In the genomic region with DNA sequence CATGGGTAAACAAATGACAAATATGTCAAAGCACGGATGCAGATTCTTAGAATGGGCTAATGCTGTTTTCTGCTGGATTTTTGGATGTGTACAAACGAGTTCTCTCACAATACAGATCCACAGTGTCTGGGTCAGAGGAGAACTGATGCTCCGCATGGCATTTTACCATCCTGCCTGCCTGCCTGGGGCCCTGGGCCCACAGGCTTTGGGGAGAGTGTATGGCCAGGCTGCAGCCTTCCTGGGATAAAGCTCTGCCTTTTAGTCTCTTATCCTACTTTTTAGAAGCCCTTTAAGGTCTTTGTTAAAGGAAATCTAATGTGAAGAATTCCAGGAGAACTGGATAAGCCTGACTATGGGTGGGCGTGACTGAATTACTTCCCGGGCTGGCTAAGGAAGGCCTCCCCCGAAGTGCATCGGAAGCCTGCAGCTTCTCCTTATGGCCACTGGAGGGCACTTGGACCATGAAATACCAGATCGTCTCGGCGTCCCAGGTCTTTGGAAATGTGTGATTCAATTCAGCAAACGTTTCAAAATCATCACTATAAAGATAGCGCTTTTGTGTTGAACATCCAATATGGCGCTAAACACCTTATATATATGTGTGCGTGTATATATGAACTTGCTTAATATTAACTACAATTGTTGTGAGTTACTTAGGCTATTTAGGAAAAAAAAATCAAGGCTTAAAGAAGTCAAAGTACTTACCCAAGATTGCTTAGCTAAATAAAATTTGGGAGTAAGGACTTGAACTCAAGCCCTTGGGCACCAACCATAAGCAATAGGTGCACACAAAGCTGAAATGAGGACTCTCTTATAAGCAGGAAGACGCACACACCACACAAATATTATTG, we compare ENCODE assay signal across 8 cellular contexts. TPM values are rescaled to one million over a fixed set of nuclear protein-coding genes. Genes with fewer than 3 reads are reported as not detected.
DNase-seq lines count a peak whose midpoint lies in the region; ATAC-seq and TF ChIP-seq lines count a peak whose summit lies in the region.

No MANE protein-coding gene starts in this region.

- peak; percentile 81 for ATAC-seq in GM18907 (IDR thresholded peaks at IDR 0.05; ENCODE audit: unreplicated experiment)
- ATAC-seq in stimulated activated memory B cell treated with anti-CD40 and anti-IgM and Interleukin-4, amounts not matched to agents 10 μg/mL and 1 μg/mL and 100 μg/mL, for 72 hours = peak; percentile 67

- no peaks in the 10 kb centered on the region for H3K36me3 ChIP-seq in muscle layer of duodenum (ENCODE audit: control insufficient read depth in 1 of 2, insufficient read depth in 2 of 2, low read length in 2 of 2)

- no peaks in the 10 kb centered on the region for H3K36me3 Mint-ChIP-seq in endothelial cell (ENCODE audit: low read depth, unreplicated experiment)
- no peaks in the 10 kb centered on the region for H3K36me3 Mint-ChIP-seq in stimulated activated memory B cell treated with anti-CD40 and anti-IgM and Interleukin-4, amounts not matched to agents 10 μg/mL and 1 μg/mL and 100 μg/mL, for 72 hours

- H3K9me3 Mint-ChIP-seq in endothelial cell (ENCODE audit: unreplicated experiment) = no peaks in the 10 kb centered on the region
- no peaks in the 10 kb centered on the region for H3K9me3 Mint-ChIP-seq in stimulated activated memory B cell treated with anti-CD40 and anti-IgM and Interleukin-4, amounts not matched to agents 10 μg/mL and 1 μg/mL and 100 μg/mL, for 72 hours

- peaks cover 6% of the 10 kb centered on the region for H3K27me3 Mint-ChIP-seq in endothelial cell (ENCODE audit: unreplicated experiment)
- H3K27me3 Mint-ChIP-seq in stimulated activated memory B cell treated with anti-CD40 and anti-IgM and Interleukin-4, amounts not matched to agents 10 μg/mL and 1 μg/mL and 100 μg/mL, for 72 hours = peaks cover 58% of the 10 kb centered on the region

- H3K27ac ChIP-seq in muscle layer of duodenum (ENCODE audit: low read length) = peak overlapping the region; percentile 24

- no peak overlapping the region for H3K4me3 Mint-ChIP-seq in endothelial cell (ENCODE audit: unreplicated experiment)
- no peak overlapping the region for H3K4me3 Mint-ChIP-seq in stimulated activated memory B cell treated with anti-CD40 and anti-IgM and Interleukin-4, amounts not matched to agents 10 μg/mL and 1 μg/mL and 100 μg/mL, for 72 hours

- no peak overlapping the region for H3K27ac Mint-ChIP-seq in endothelial cell (ENCODE audit: unreplicated experiment)
- H3K27ac Mint-ChIP-seq in stimulated activated memory B cell treated with anti-CD40 and anti-IgM and Interleukin-4, amounts not matched to agents 10 μg/mL and 1 μg/mL and 100 μg/mL, for 72 hours = no peak overlapping the region

- H3K4me1 Mint-ChIP-seq in endothelial cell (ENCODE audit: unreplicated experiment) = peaks cover 14% of the 10 kb centered on the region
- no peaks in the 10 kb centered on the region for H3K4me1 Mint-ChIP-seq in stimulated activated memory B cell treated with anti-CD40 and anti-IgM and Interleukin-4, amounts not matched to agents 10 μg/mL and 1 μg/mL and 100 μg/mL, for 72 hours

- DNase-seq in AML-193 (lab: John Stamatoyannopoulos, UW) (peak; percentile 52 to 65), HK-2 (ENCODE audit: unreplicated experiment) (peak; percentile 67), NOMO-1 (lab: John Stamatoyannopoulos, UW; ENCODE audit: unreplicated experiment in 2 of 2) (peak; percentile 61 to 80), endothelial cell (ENCODE audit: low spot score) (peak; percentile 63)
- peak; percentile 14 to 34 for DNase-seq in activated CD8-positive, alpha-beta memory T cell treated with anti-CD3 and anti-CD28 coated beads for 4 hours (ENCODE audit: low read depth in 2 of 2)

- H3K4me3 ChIP-seq in muscle layer of duodenum (ENCODE audit: low read depth in 1 of 2, low read length in 2 of 2) = no peak overlapping the region

- no peaks in the 10 kb centered on the region for H3K9me3 ChIP-seq in muscle layer of duodenum (ENCODE audit: control insufficient read depth in 1 of 2, low read length in 2 of 2)

- peaks cover 4 to 8% of the 10 kb centered on the region in 2 donors for H3K4me1 ChIP-seq in muscle layer of duodenum (ENCODE audit: control insufficient read depth in 1 of 2, insufficient read depth in 2 of 2, low read length in 2 of 2)

- no peaks in the 10 kb centered on the region for H3K27me3 ChIP-seq in muscle layer of duodenum (ENCODE audit: low read depth, low read length)

- peak; percentile 71 for TF ChIP-seq CTCF in endothelial cell (IDR thresholded peaks at IDR 0.05; ENCODE audit: unreplicated experiment)

RNA-seq across cellular contexts. Expression of a gene that starts 15.2 kb away (rescaled TPM):
- total RNA-seq in endothelial cell (ENCODE audit: unreplicated experiment) = 49.6 TPM

RNA-seq across cellular contexts. Expression of a gene that starts 15.3 kb away (rescaled TPM):
- total RNA-seq in endothelial cell (ENCODE audit: unreplicated experiment) = 0.10 TPM

RNA-seq across cellular contexts. Expression of a gene that starts 31.8 kb away (rescaled TPM):
- total RNA-seq in endothelial cell (ENCODE audit: unreplicated experiment) = 6.1 TPM
